Comparison of ENCODE assay signal across 17 cellular contexts in the genomic region with DNA sequence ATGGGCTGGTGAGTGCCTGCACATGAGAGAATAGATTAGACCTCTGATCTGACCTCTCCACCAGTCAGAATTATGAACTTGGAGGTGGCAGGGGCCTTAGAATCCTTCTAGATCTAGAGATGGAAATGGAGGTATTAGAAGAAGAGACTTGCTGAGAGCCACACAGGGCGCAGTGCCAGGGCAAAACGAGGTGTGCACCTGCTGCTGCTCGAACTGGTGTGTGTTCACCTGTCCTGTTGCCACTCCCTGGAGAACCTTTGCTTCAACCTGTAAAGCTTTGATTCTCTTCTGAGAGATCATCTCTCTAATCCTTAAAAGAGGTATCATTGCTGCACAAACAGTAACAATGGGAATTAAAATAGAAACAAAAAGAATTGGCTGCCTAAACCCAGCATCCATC. TPM values are rescaled to one million over a fixed set of nuclear protein-coding genes. Genes with fewer than 3 reads are reported as not detected.
A peak's percentile ranks its signal among the peaks of the same experiment; 100 is the strongest.
DNase-seq lines count a peak whose midpoint lies in the region; ATAC-seq and TF ChIP-seq lines count a peak whose summit lies in the region.
"Had no signal": no experiment of that assay in that cellular context is flagged by ENCODE, and none has a peak within 500 bp of the region (broad histone marks: within the 10 kb centered on the region; RNA-seq: fewer than 3 reads in every experiment).

No MANE protein-coding gene starts in this region.

- peak overlapping the region in 13 of 59 donors; percentile 1 to 51 (median 27) for H3K27ac ChIP-seq in dorsolateral prefrontal cortex
- H3K27ac ChIP-seq: skin epidermis, upper lobe of left lung had no signal

- DNase-seq in COLO668 (lab: John Stamatoyannopoulos, UW; ENCODE audit: unreplicated experiment) (peak; percentile 70), NCI-H146 (lab: John Stamatoyannopoulos, UW) (peak; percentile 65), NCI-H2196 treated with DMSO at 0.1 percent for 48 hours (lab: John Stamatoyannopoulos, UW; ENCODE audit: unreplicated experiment) (peak; percentile 43), dorsolateral prefrontal cortex (no peak), T-helper 9 cell (no peak)
- DNase-seq in stimulated activated naive CD8-positive, alpha-beta T cell treated with anti-CD3 and anti-CD28 coated beads, Interleukin-15, Interleukin-2, amounts not matched to agents 100 U/mL and 50 U/mL, for 24 hours = no peak
- DNase-seq: activated CD4-positive, alpha-beta T cell treated with anti-CD3 and anti-CD28 coated beads, Interleukin-2, amount 10 ng/mL, durations not matched to agents 7 days and 5 days; activated effector memory CD4-positive, alpha-beta T cell treated with anti-CD3 and anti-CD28 coated beads, Interleukin-2, amount 50 U/mL, for 16 hours; erythroblast; nephron progenitor cell; stimulated activated CD4-positive, alpha-beta T cell treated with anti-CD3 and anti-CD28 coated beads, Interleukin-4, amount 100 ng/mL, for 1 hour; upper lobe of left lung had no signal

- no peak for ATAC-seq in HG02981 (IDR thresholded peaks at IDR 0.05; ENCODE audit: unreplicated experiment)
- ATAC-seq in stimulated activated naive CD8-positive, alpha-beta T cell treated with anti-CD3 and anti-CD28 coated beads, Interleukin-15, Interleukin-2, amounts not matched to agents 100 U/mL and 50 U/mL, for 24 hours = no peak
- no peak for ATAC-seq in HG03135 (IDR thresholded peaks at IDR 0.05; ENCODE audit: unreplicated experiment)

- TF ChIP-seq CTCF in dorsolateral prefrontal cortex (IDR thresholded peaks at IDR 0.05 in 54 of 56, conservative IDR thresholded peaks at IDR 0.05 in 2 of 56; ENCODE audit: low read depth in 1 of 56, partially characterized antibody in 56 of 56) = no peak

- H3K4me3 ChIP-seq in dorsolateral prefrontal cortex = peak overlapping the region in 30 of 59 donors; percentile 8 to 61 (median 42)
- H3K4me3 ChIP-seq: skin epidermis, upper lobe of left lung had no signal

- no peaks in the 10 kb centered on the region for H3K27me3 ChIP-seq in dorsolateral prefrontal cortex
- H3K27me3 ChIP-seq: upper lobe of left lung had no signal

- intact Hi-C loops in dorsolateral prefrontal cortex (cut with DNase I) = no loop called here

RNA-seq across cellular contexts. Expression of a gene that starts 24.9 kb away (rescaled TPM):
- total RNA-seq in dorsolateral prefrontal cortex = 1 to 10 TPM; 2.1 to 6.9 (median 4.1) TPM
- total RNA-seq: activated CD4-positive, alpha-beta T cell treated with anti-CD3 and anti-CD28 coated beads, Interleukin-2, amount 10 ng/mL, durations not matched to agents 7 days and 5 days; bronchial epithelial cell; M059J had no signal

Comparison
In these comparisons a context has a peak if more than half of its experiments do, and no peak if none do; other contexts are left out.
1. DNase-seq: peak in COLO668 (single experiment), NCI-H146 (single experiment) and NCI-H2196 treated with DMSO at 0.1 percent for 48 hours (single experiment); none in dorsolateral prefrontal cortex (0 of 10), T-helper 9 cell (single experiment) and stimulated activated naive CD8-positive, alpha-beta T cell treated with anti-CD3 and anti-CD28 coated beads, Interleukin-15, Interleukin-2, amounts not matched to agents 100 U/mL and 50 U/mL, for 24 hours (single experiment).